Comparison of ENCODE assay signal across 1 cellular context in genomic region chr20:49610701-49611538, GRCh38.
TF ChIP-seq lines count a peak whose summit lies in the region.

No MANE protein-coding gene starts in this region.

TF ChIP-seq in HepG2, 621 proteins besides CTCF, POLR2A, EP300 and RAD21 (continued from another document and continues in another):
- TF ChIP-seq ARID5B (CRISPR knock-in tag; IDR thresholded peaks at IDR 0.05) = peak; percentile 76
- TF ChIP-seq SIX4 (CRISPR knock-in tag; IDR thresholded peaks at IDR 0.05) = no peak
- TF ChIP-seq ZNF224 (CRISPR knock-in tag; IDR thresholded peaks at IDR 0.05) = peak; percentile 73; the same call in 1 of the 2 replicates
- peak; percentile 80; the same call in 1 of the 2 replicates for TF ChIP-seq ARID4A (CRISPR knock-in tag; IDR thresholded peaks at IDR 0.05; ENCODE audit: borderline replicate concordance)
- TF ChIP-seq HNF4G (IDR thresholded peaks at IDR 0.05; ENCODE audit: borderline replicate concordance, low read depth, low read length) = peak; percentile 36; the same call in 1 of the 2 replicates
- 0 out of 2 replicates have a peak, but pooled peaks have one; percentile 18 for TF ChIP-seq HNF4G (CRISPR knock-in tag; IDR thresholded peaks at IDR 0.05; ENCODE audit: borderline replicate concordance, low read depth)
- peak; percentile 62; the same call in 1 of the 2 replicates for TF ChIP-seq ZBTB25 (CRISPR knock-in tag; IDR thresholded peaks at IDR 0.05)
- no peak for TF ChIP-seq THYN1 (CRISPR knock-in tag; IDR thresholded peaks at IDR 0.05; ENCODE audit: borderline replicate concordance, low read depth)
- peak; percentile 97 for TF ChIP-seq ZFP90 (CRISPR knock-in tag; IDR thresholded peaks at IDR 0.05; ENCODE audit: borderline replicate concordance)
- peak; percentile 94 for TF ChIP-seq DBP (CRISPR knock-in tag; IDR thresholded peaks at IDR 0.05; ENCODE audit: not compliant biosample characterization)
- TF ChIP-seq NR3C1 (CRISPR knock-in tag; IDR thresholded peaks at IDR 0.05) = no peak
- TF ChIP-seq ZNF598 (CRISPR knock-in tag; IDR thresholded peaks at IDR 0.05; ENCODE audit: borderline replicate concordance) = peak; percentile 96; the same call in 1 of the 2 replicates
- TF ChIP-seq SKIL (CRISPR knock-in tag; IDR thresholded peaks at IDR 0.05; ENCODE audit: borderline replicate concordance) = no peak
- peak; percentile 86 for TF ChIP-seq ZNF761 (CRISPR knock-in tag; conservative IDR thresholded peaks at IDR 0.05)
- TF ChIP-seq GPBP1L1 (CRISPR knock-in tag; IDR thresholded peaks at IDR 0.05) = no peak
- TF ChIP-seq ZNF784 (CRISPR knock-in tag; IDR thresholded peaks at IDR 0.05; ENCODE audit: borderline replicate concordance) = peak; percentile 90
- peak; percentile 93 for TF ChIP-seq DNMT1 (CRISPR knock-in tag; IDR thresholded peaks at IDR 0.05)
- TF ChIP-seq HMGXB4 (CRISPR knock-in tag; IDR thresholded peaks at IDR 0.05; ENCODE audit: borderline replicate concordance in 1 of 2, low read depth in 1 of 2) = peak; percentile 98
- TF ChIP-seq HMG20B (CRISPR knock-in tag; conservative IDR thresholded peaks at IDR 0.05) = peak; percentile 49
- TF ChIP-seq GATAD2A (CRISPR knock-in tag; IDR thresholded peaks at IDR 0.05) = peak; percentile 62
- TF ChIP-seq RAD51 (IDR thresholded peaks at IDR 0.05; ENCODE audit: borderline replicate concordance) = no peak
- peak; percentile 53; the same call in 1 of the 2 replicates for TF ChIP-seq ZFP36L1 (CRISPR knock-in tag; IDR thresholded peaks at IDR 0.05)
- peak; percentile 86; the same call in 1 of the 2 replicates for TF ChIP-seq ZNF619 (CRISPR knock-in tag; IDR thresholded peaks at IDR 0.05)
- no peak for TF ChIP-seq PAF1 (CRISPR knock-in tag; IDR thresholded peaks at IDR 0.05)
- TF ChIP-seq CERS6 (CRISPR knock-in tag; IDR thresholded peaks at IDR 0.05) = no peak
- TF ChIP-seq ZNF572 (CRISPR knock-in tag; IDR thresholded peaks at IDR 0.05) = peak; percentile 91
- TF ChIP-seq ZXDC (CRISPR knock-in tag; IDR thresholded peaks at IDR 0.05) = peak; percentile 98
- TF ChIP-seq IRX3 (CRISPR knock-in tag; IDR thresholded peaks at IDR 0.05; ENCODE audit: borderline replicate concordance, low read depth) = peak; percentile 62; the same call in 1 of the 2 replicates
- no peak for TF ChIP-seq NFRKB (IDR thresholded peaks at IDR 0.05)
- TF ChIP-seq SNAI1 (CRISPR knock-in tag; IDR thresholded peaks at IDR 0.05; ENCODE audit: borderline replicate concordance) = peak; percentile 84; the same call in 1 of the 2 replicates
